ENCODE assay signal across 8 cellular contexts in the genomic region with DNA sequence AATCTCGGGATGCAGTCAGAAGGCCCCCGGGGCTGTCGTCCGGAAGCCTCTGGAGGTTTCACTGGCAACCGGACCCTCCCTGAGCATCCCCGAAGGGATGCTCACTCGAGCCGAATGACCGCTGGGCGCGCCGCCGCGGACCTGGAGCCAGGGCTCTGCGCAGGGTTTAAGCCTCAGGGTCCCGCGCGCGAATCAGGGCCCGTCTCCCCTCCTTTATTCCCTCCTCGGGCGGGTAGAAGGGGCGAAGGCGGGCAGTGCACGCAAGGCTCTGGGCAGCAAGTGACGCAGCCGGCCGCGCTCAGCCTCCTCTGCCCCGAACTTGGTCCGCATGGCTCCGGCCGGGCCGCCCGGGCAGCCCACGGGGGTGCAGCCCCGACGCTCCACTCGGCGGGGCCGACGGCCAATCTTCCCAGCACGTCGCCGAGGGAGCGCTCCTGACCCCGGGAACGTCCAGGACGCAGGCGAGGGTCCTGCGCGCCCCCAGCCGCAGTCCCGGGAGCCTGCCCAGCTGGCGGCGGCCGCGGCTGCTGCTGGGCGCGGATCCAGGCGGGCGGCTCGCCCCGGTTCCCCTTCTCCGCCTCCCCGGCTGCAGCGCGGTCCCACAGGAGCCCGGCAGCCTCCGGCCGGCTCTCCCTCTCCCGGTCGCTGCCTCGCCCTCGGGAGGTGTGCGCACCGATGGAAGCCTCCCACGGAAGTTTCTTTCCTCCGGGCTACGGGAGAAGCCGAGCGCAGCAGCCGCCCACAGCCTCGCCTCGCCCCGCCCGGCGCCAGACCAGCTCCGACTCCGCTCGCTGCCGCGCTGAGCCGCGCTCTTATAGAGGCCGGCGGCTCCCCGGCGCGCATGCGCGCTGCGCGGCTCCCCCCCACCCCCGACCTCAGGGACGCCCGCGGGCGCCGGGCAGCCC. TPM values are rescaled to one million over a fixed set of nuclear protein-coding genes. Genes with fewer than 3 reads are reported as not detected.
DNase-seq lines count a peak whose midpoint lies in the region; ATAC-seq lines count a peak whose summit lies in the region.

Gene SHISA2 (minus strand): TSS at position 786 of the 905 bp plus-strand sequence. CDS start 1,041 bp downstream, outside the sequence.

- H3K36me3 Mint-ChIP-seq in activated CD4-positive, alpha-beta memory T cell treated with anti-CD3 and anti-CD28 coated beads for 36 hours: no peaks in the 10 kb centered on the region
- H3K36me3 Mint-ChIP-seq in effector memory CD8-positive, alpha-beta T cell (ENCODE audit: insufficient read depth): no peaks in the 10 kb centered on the region
- no peaks in the 10 kb centered on the region for H3K36me3 Mint-ChIP-seq in memory B cell
- H3K36me3 Mint-ChIP-seq in stimulated activated naive CD8-positive, alpha-beta T cell treated with anti-CD3 and anti-CD28 coated beads, Interleukin-15, Interleukin-2, amounts not matched to agents 100 ng/mL and 50 ng/mL, for 24 hours (ENCODE audit: low read depth): no peaks in the 10 kb centered on the region

- intact Hi-C loops in activated CD4-positive, alpha-beta memory T cell treated with anti-CD3 and anti-CD28 coated beads for 36 hours (cut with micrococcal nuclease): loop anchor here (2.0 to 5.0 kb wide), 3 partner anchors 79 to 205 kb away; no protein-coding TSS in a partner anchor

- DNase-seq in Daoy (ENCODE audit: low read depth): peak; percentile 72
- peak; percentile 73 for DNase-seq in NCI-H1092 treated with DMSO at 0.1 percent for 48 hours (lab: John Stamatoyannopoulos, UW)
- DNase-seq in activated CD4-positive, alpha-beta memory T cell treated with anti-CD3 and anti-CD28 coated beads for 36 hours: peak; percentile 44
- no peak for DNase-seq in effector memory CD8-positive, alpha-beta T cell
- no peak for DNase-seq in memory B cell (ENCODE audit: low spot score in 2 of 2)
- DNase-seq in SIG-M5 treated with dmso at 0.1 percent for 504 hours (lab: John Stamatoyannopoulos, UW; ENCODE audit: unreplicated experiment): no peak
- no peak for DNase-seq in ureter (ENCODE audit: low spot score)

- peak; percentile 70 for ATAC-seq in effector memory CD8-positive, alpha-beta T cell (replicated peaks)
- peak; percentile 35 for ATAC-seq in memory B cell (ENCODE audit: low read depth)

- CTCF ChIA-PET in activated CD4-positive, alpha-beta memory T cell treated with anti-CD3 and anti-CD28 coated beads for 36 hours (lab: Charles Lee): no interaction called here

- H3K27ac Mint-ChIP-seq in activated CD4-positive, alpha-beta memory T cell treated with anti-CD3 and anti-CD28 coated beads for 36 hours: no peak within 1 kb of the TSS
- H3K27ac Mint-ChIP-seq in effector memory CD8-positive, alpha-beta T cell: no peak within 1 kb of the TSS
- H3K27ac Mint-ChIP-seq in memory B cell: no peak within 1 kb of the TSS
- H3K27ac Mint-ChIP-seq in stimulated activated naive CD8-positive, alpha-beta T cell treated with anti-CD3 and anti-CD28 coated beads, Interleukin-15, Interleukin-2, amounts not matched to agents 100 ng/mL and 50 ng/mL, for 24 hours: no peak within 1 kb of the TSS

- peak within 1 kb of the TSS; percentile 58 for H3K4me3 Mint-ChIP-seq in activated CD4-positive, alpha-beta memory T cell treated with anti-CD3 and anti-CD28 coated beads for 36 hours
- peak within 1 kb of the TSS; percentile 46 to 68 for H3K4me3 Mint-ChIP-seq in effector memory CD8-positive, alpha-beta T cell
- H3K4me3 Mint-ChIP-seq in memory B cell: peak within 1 kb of the TSS; percentile 39
- peak within 1 kb of the TSS; percentile 61 for H3K4me3 Mint-ChIP-seq in stimulated activated naive CD8-positive, alpha-beta T cell treated with anti-CD3 and anti-CD28 coated beads, Interleukin-15, Interleukin-2, amounts not matched to agents 100 ng/mL and 50 ng/mL, for 24 hours

- POLR2A ChIA-PET in activated CD4-positive, alpha-beta memory T cell treated with anti-CD3 and anti-CD28 coated beads for 36 hours (lab: Charles Lee): no interaction called here

- no peaks in the 10 kb centered on the region for H3K9me3 Mint-ChIP-seq in activated CD4-positive, alpha-beta memory T cell treated with anti-CD3 and anti-CD28 coated beads for 36 hours
- H3K9me3 Mint-ChIP-seq in effector memory CD8-positive, alpha-beta T cell: no peaks in the 10 kb centered on the region
- H3K9me3 Mint-ChIP-seq in memory B cell: no peaks in the 10 kb centered on the region
- H3K9me3 Mint-ChIP-seq in stimulated activated naive CD8-positive, alpha-beta T cell treated with anti-CD3 and anti-CD28 coated beads, Interleukin-15, Interleukin-2, amounts not matched to agents 100 ng/mL and 50 ng/mL, for 24 hours: no peaks in the 10 kb centered on the region

- H3K27me3 Mint-ChIP-seq in activated CD4-positive, alpha-beta memory T cell treated with anti-CD3 and anti-CD28 coated beads for 36 hours: peaks cover 27% of the 10 kb centered on the region
- H3K27me3 Mint-ChIP-seq in effector memory CD8-positive, alpha-beta T cell: peaks cover 51 to 53% of the 10 kb centered on the region in 2 donors
- H3K27me3 Mint-ChIP-seq in memory B cell: peaks cover 22% of the 10 kb centered on the region
- H3K27me3 Mint-ChIP-seq in stimulated activated naive CD8-positive, alpha-beta T cell treated with anti-CD3 and anti-CD28 coated beads, Interleukin-15, Interleukin-2, amounts not matched to agents 100 ng/mL and 50 ng/mL, for 24 hours: peaks cover 40% of the 10 kb centered on the region

- H3K4me1 Mint-ChIP-seq in activated CD4-positive, alpha-beta memory T cell treated with anti-CD3 and anti-CD28 coated beads for 36 hours (ENCODE audit: low read depth): peaks cover 19% of the 10 kb centered on the region
- peaks cover 0 to 4% of the 10 kb centered on the region in 2 donors for H3K4me1 Mint-ChIP-seq in effector memory CD8-positive, alpha-beta T cell (ENCODE audit: low read depth in 2 of 2)
- no peaks in the 10 kb centered on the region for H3K4me1 Mint-ChIP-seq in memory B cell
- peaks cover 10% of the 10 kb centered on the region for H3K4me1 Mint-ChIP-seq in stimulated activated naive CD8-positive, alpha-beta T cell treated with anti-CD3 and anti-CD28 coated beads, Interleukin-15, Interleukin-2, amounts not matched to agents 100 ng/mL and 50 ng/mL, for 24 hours (ENCODE audit: low read depth)

RNA-seq across cellular contexts. Expression of gene SHISA2, which starts in this region (rescaled TPM):
- 100 and 138 TPM in 2 replicates for total RNA-seq in Daoy (2014; rRNA removed; shearing (Covaris generic))
- total RNA-seq in activated CD4-positive, alpha-beta memory T cell treated with anti-CD3 and anti-CD28 coated beads for 36 hours: under 1 TPM in 1 of 2 experiments, not detected in 1; 0.17 TPM
- 0.21 TPM for total RNA-seq in ureter

Comparison
In these comparisons a context has a peak if more than half of its experiments do, and no peak if none do; other contexts are left out.
1. RNA of gene SHISA2 (total RNA-seq): 100 to 138 TPM in Daoy; 0.21 TPM in ureter (single experiment) and 0.17 TPM in activated CD4-positive, alpha-beta memory T cell treated with anti-CD3 and anti-CD28 coated beads for 36 hours; every median in the first group is over 10 times any median in the second.
2. Peak in DNase-seq in activated CD4-positive, alpha-beta memory T cell treated with anti-CD3 and anti-CD28 coated beads for 36 hours; RNA of the gene not detected or under 1 TPM.
3. DNase-seq: peak in Daoy (single experiment) and NCI-H1092 treated with DMSO at 0.1 percent for 48 hours (single experiment); none in effector memory CD8-positive, alpha-beta T cell (0 of 3), memory B cell (0 of 2), SIG-M5 treated with dmso at 0.1 percent for 504 hours (single experiment) and ureter (single experiment).
4. Peak in every context shown above with its lines, with median percentiles within 50 percentile points of each other: H3K4me3 Mint-ChIP-seq.